ENCODE assay signal across 12 cellular contexts in the genomic region with DNA sequence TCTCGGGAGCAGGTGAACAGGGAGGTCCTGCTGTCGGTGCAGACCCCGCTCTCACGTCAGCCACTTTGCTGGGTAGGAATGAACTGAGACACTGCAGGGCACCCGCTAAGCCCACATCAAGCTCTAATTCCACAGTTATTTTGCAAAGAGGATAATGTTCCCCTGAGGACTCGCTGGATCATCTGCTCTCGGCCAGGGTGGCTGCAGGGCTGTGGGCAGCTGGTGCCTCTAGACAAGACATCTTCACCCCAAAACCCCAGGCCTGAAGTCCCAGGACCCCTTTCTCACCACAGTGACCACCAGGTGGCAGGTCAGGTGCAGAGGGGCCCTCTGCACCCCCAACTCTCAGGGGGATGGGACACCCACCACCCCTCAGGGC.
"Had no signal": no experiment of that assay in that cellular context is flagged by ENCODE, and none has a peak within 500 bp of the region (broad histone marks: within the 10 kb centered on the region; RNA-seq: fewer than 3 reads in every experiment).

No MANE protein-coding gene starts in this region.

- H3K9me3 Mint-ChIP-seq: activated naive CD8-positive, alpha-beta T cell treated with anti-CD3 and anti-CD28 coated beads for 36 hours; immature natural killer cell; naive thymus-derived CD4-positive, alpha-beta T cell; T-cell; T-helper 2 cell treated with Interferon-gamma antibody and Interleukin-4, amounts not matched to agents 5 μg/mL and 100 μg/mL, for 36 hours had no signal

- H3K36me3 ChIP-seq: breast epithelium, left ventricle myocardium inferior, pancreas, right atrium auricular region had no signal

- H3K4me3 Mint-ChIP-seq: activated naive CD8-positive, alpha-beta T cell treated with anti-CD3 and anti-CD28 coated beads for 36 hours; immature natural killer cell; naive thymus-derived CD4-positive, alpha-beta T cell; T-cell; T-helper 2 cell treated with Interferon-gamma antibody and Interleukin-4, amounts not matched to agents 5 μg/mL and 100 μg/mL, for 36 hours had no signal

- H3K9me3 ChIP-seq: breast epithelium, left ventricle myocardium inferior, pancreas, psoas muscle, right atrium auricular region had no signal

- H3K27ac ChIP-seq: breast epithelium, coronary artery, epithelial cell of prostate, left ventricle myocardium inferior, pancreas, psoas muscle, right atrium auricular region had no signal

- H3K27ac Mint-ChIP-seq: activated naive CD8-positive, alpha-beta T cell treated with anti-CD3 and anti-CD28 coated beads for 36 hours; immature natural killer cell; naive thymus-derived CD4-positive, alpha-beta T cell; T-cell; T-helper 2 cell treated with Interferon-gamma antibody and Interleukin-4, amounts not matched to agents 5 μg/mL and 100 μg/mL, for 36 hours had no signal

- FAIRE-seq: pancreas had no signal

- H3K4me1 Mint-ChIP-seq: activated naive CD8-positive, alpha-beta T cell treated with anti-CD3 and anti-CD28 coated beads for 36 hours; immature natural killer cell; T-cell had no signal

- H3K36me3 Mint-ChIP-seq: activated naive CD8-positive, alpha-beta T cell treated with anti-CD3 and anti-CD28 coated beads for 36 hours; immature natural killer cell; naive thymus-derived CD4-positive, alpha-beta T cell; T-cell had no signal

- H3K4me1 ChIP-seq: breast epithelium, left ventricle myocardium inferior, pancreas, psoas muscle, right atrium auricular region had no signal

- H3K4me3 ChIP-seq: breast epithelium, coronary artery, left ventricle myocardium inferior, pancreas, psoas muscle, right atrium auricular region had no signal
